11 cellular contexts compared by ENCODE assay signal in the genomic region with DNA sequence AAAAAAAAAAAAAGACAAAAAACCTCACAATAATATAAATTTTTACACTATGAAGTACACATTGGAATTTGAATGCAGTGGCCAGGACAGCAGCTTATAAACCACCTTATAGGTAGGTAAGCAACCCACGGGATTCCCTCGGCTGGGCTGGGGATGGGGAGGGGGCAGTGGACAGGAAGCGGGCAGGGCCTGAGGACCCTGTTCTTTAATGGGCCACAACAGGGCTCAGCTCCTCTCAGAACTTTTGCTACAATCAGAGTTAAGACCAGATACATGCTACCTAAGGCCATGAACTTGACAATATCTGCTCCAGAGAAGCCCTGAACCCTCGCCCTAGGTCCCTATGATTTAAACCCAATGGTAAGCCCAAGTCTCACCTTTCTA. TPM values are rescaled to one million over a fixed set of nuclear protein-coding genes. Genes with fewer than 3 reads are reported as not detected.
DNase-seq lines count a peak whose midpoint lies in the region; ATAC-seq and TF ChIP-seq lines count a peak whose summit lies in the region.
"Had no signal": no experiment of that assay in that cellular context is flagged by ENCODE, and none has a peak within 500 bp of the region (broad histone marks: within the 10 kb centered on the region; RNA-seq: fewer than 3 reads in every experiment).

No MANE protein-coding gene starts in this region.

- no peaks in the 10 kb centered on the region for H3K9me3 Mint-ChIP-seq in activated T-helper 2 cell treated with anti-CD3 and anti-CD28 coated beads, Interferon-gamma antibody, Interleukin-2, Interleukin-4, amounts not matched to agents 10 μg/mL and 5 μg/mL and 100 μg/mL, durations not matched to agents 14 hours and 24 hours and 36 hours
- no peaks in the 10 kb centered on the region for H3K9me3 Mint-ChIP-seq in naive thymus-derived CD8-positive, alpha-beta T cell

- TF ChIP-seq POLR2A in GM18505 (IDR thresholded peaks at IDR 0.05; ENCODE audit: borderline replicate concordance, extremely low read depth, insufficient read depth, insufficient read length) (peak; percentile 6), body of pancreas (IDR thresholded peaks at IDR 0.05) (no peak)

- no peaks in the 10 kb centered on the region for H3K27me3 Mint-ChIP-seq in activated T-helper 2 cell treated with anti-CD3 and anti-CD28 coated beads, Interferon-gamma antibody, Interleukin-2, Interleukin-4, amounts not matched to agents 10 μg/mL and 5 μg/mL and 100 μg/mL, durations not matched to agents 14 hours and 24 hours and 36 hours (ENCODE audit: low read depth)
- H3K27me3 Mint-ChIP-seq in naive thymus-derived CD8-positive, alpha-beta T cell: no peaks in the 10 kb centered on the region

- peaks cover 89% of the 10 kb centered on the region for H3K36me3 Mint-ChIP-seq in activated T-helper 2 cell treated with anti-CD3 and anti-CD28 coated beads, Interferon-gamma antibody, Interleukin-2, Interleukin-4, amounts not matched to agents 10 μg/mL and 5 μg/mL and 100 μg/mL, durations not matched to agents 14 hours and 24 hours and 36 hours (ENCODE audit: low read depth)
- peaks cover 0 to 50% (median 13%) of the 10 kb centered on the region in 3 donors for H3K36me3 Mint-ChIP-seq in naive thymus-derived CD8-positive, alpha-beta T cell

- peaks cover 0 to 70% (median 8%) of the 10 kb centered on the region in 11 experiments; a peak in 14 of 22 replicates for H4K20me1 ChIP-seq in BLaER1 treated with 17β-estradiol and CSF1 and Interleukin-3, amounts not matched to agents 10 nM and 100 nM

- H3K4me3 ChIP-seq in BLaER1 treated with 17β-estradiol and CSF1 and Interleukin-3, amounts not matched to agents 10 nM and 100 nM: no peak overlapping the region
- H3K4me3 ChIP-seq in body of pancreas: no peak overlapping the region
- H3K4me3 ChIP-seq: colonic mucosa had no signal

- TF ChIP-seq CTCF in body of pancreas (IDR thresholded peaks at IDR 0.05): no peak

- POLR2A ChIA-PET in naive thymus-derived CD8-positive, alpha-beta T cell (lab: Charles Lee): interaction anchor here (0.5 to 7.8 kb wide), 15 partner anchors 9 to 347 kb away, joined by 3 to 62 read pairs (median 6); a partner anchor contains a TSS

- 93 to 100% methylated on average over 4 of the region's 4 CpGs for WGBS in body of pancreas, 2 donors

- peaks cover 52 to 68% (median 60%) of the 10 kb centered on the region in 10 experiments for H3K4me1 ChIP-seq in BLaER1 treated with 17β-estradiol and CSF1 and Interleukin-3, amounts not matched to agents 10 nM and 100 nM
- H3K4me1 ChIP-seq in body of pancreas: peaks cover 30% of the 10 kb centered on the region

- H3K4me3 Mint-ChIP-seq in activated T-helper 2 cell treated with anti-CD3 and anti-CD28 coated beads, Interferon-gamma antibody, Interleukin-2, Interleukin-4, amounts not matched to agents 10 μg/mL and 5 μg/mL and 100 μg/mL, durations not matched to agents 14 hours and 24 hours and 36 hours (ENCODE audit: low read depth): no peak overlapping the region
- H3K4me3 Mint-ChIP-seq in naive thymus-derived CD8-positive, alpha-beta T cell: peak overlapping the region in 9 of 10 donors; percentile 40 to 86 (median 74)

- H3K27ac ChIP-seq in BLaER1 treated with 17β-estradiol and CSF1 and Interleukin-3, amounts not matched to agents 10 nM and 100 nM: 0 out of 22 replicates have a peak overlapping the region, but pooled peaks of 1 of the 11 experiments have one; percentile 87
- no peak overlapping the region for H3K27ac ChIP-seq in body of pancreas

- H3K9ac ChIP-seq in BLaER1 treated with 17β-estradiol and CSF1 and Interleukin-3, amounts not matched to agents 10 nM and 100 nM: peak overlapping the region in 1 of 11 experiments; percentile 66; a peak in 1 of 22 replicates

- no peaks in the 10 kb centered on the region for H3K9me3 ChIP-seq in BLaER1 treated with 17β-estradiol and CSF1 and Interleukin-3, amounts not matched to agents 10 nM and 100 nM (replicated peaks in 1 of 11)
- no peaks in the 10 kb centered on the region for H3K9me3 ChIP-seq in body of pancreas
- H3K9me3 ChIP-seq: colonic mucosa had no signal

- H3K4me1 Mint-ChIP-seq in activated T-helper 2 cell treated with anti-CD3 and anti-CD28 coated beads, Interferon-gamma antibody, Interleukin-2, Interleukin-4, amounts not matched to agents 10 μg/mL and 5 μg/mL and 100 μg/mL, durations not matched to agents 14 hours and 24 hours and 36 hours (ENCODE audit: low read depth): peaks cover 60% of the 10 kb centered on the region
- peaks cover 32 to 81% (median 70%) of the 10 kb centered on the region in 4 donors for H3K4me1 Mint-ChIP-seq in naive thymus-derived CD8-positive, alpha-beta T cell

- ATAC-seq in GM18505 (IDR thresholded peaks at IDR 0.05; ENCODE audit: unreplicated experiment) (no peak), body of pancreas (no peak), HG02798 (IDR thresholded peaks at IDR 0.05; ENCODE audit: poor library complexity, unreplicated experiment) (no peak)
- ATAC-seq in naive thymus-derived CD8-positive, alpha-beta T cell: no peak

- no peaks in the 10 kb centered on the region; a peak in 1 of 22 replicates for H3K27me3 ChIP-seq in BLaER1 treated with 17β-estradiol and CSF1 and Interleukin-3, amounts not matched to agents 10 nM and 100 nM
- no peaks in the 10 kb centered on the region for H3K27me3 ChIP-seq in body of pancreas
- H3K27me3 ChIP-seq: colonic mucosa had no signal

- no peak for DNase-seq in activated T-helper 2 cell treated with anti-CD3 and anti-CD28 coated beads, Interferon-gamma antibody, Interleukin-2, Interleukin-4, amounts not matched to agents 10 μg/mL and 5 μg/mL and 100 μg/mL, durations not matched to agents 14 hours and 24 hours and 36 hours (ENCODE audit: low spot score)
- DNase-seq in naive thymus-derived CD8-positive, alpha-beta T cell: no peak
- DNase-seq in body of pancreas: no peak
- no peak for DNase-seq in stimulated activated naive CD4-positive, alpha-beta T cell treated with Interleukin-2 at 50 U/mL for 16 hours (lab: John Stamatoyannopoulos, UW)
- DNase-seq: colonic mucosa, NCI-H1092, NCI-H226 had no signal

- intact Hi-C loops in activated T-helper 2 cell treated with anti-CD3 and anti-CD28 coated beads, Interferon-gamma antibody, Interleukin-2, Interleukin-4, amounts not matched to agents 10 μg/mL and 5 μg/mL and 100 μg/mL, durations not matched to agents 14 hours and 24 hours and 36 hours (cut with micrococcal nuclease): loop anchor here (2.0 to 10.0 kb wide), 2 partner anchors 93 to 211 kb away; no protein-coding TSS in a partner anchor
- intact Hi-C loops in body of pancreas (cut with DNase I): loop anchor here (10.0 kb wide), 1 partner anchor 201 kb away; no protein-coding TSS in a partner anchor

- H3K4me2 ChIP-seq in BLaER1 treated with 17β-estradiol and CSF1 and Interleukin-3, amounts not matched to agents 10 nM and 100 nM: peak overlapping the region in 6 of 11 experiments; percentile 11 to 94 (median 77); a peak in 9 of 22 replicates

- H3K36me3 ChIP-seq in BLaER1 treated with 17β-estradiol and CSF1 and Interleukin-3, amounts not matched to agents 10 nM and 100 nM: peaks cover 31 to 71% (median 66%) of the 10 kb centered on the region in 11 experiments
- peaks cover 0 to 29% of the 10 kb centered on the region in 2 donors for H3K36me3 ChIP-seq in body of pancreas (replicated peaks in 1 of 2; ENCODE audit: insufficient read depth in 1 of 2, low read depth in 2 of 2)

- H3K27ac Mint-ChIP-seq in activated T-helper 2 cell treated with anti-CD3 and anti-CD28 coated beads, Interferon-gamma antibody, Interleukin-2, Interleukin-4, amounts not matched to agents 10 μg/mL and 5 μg/mL and 100 μg/mL, durations not matched to agents 14 hours and 24 hours and 36 hours: peak overlapping the region; percentile 60
- H3K27ac Mint-ChIP-seq in naive thymus-derived CD8-positive, alpha-beta T cell: peak overlapping the region; percentile 84 to 93 (median 90)
- H3K27ac Mint-ChIP-seq: progenitor cell of endocrine pancreas had no signal

RNA-seq across cellular contexts. Expression of a gene that starts 25.1 kb away (rescaled TPM):
- 288 and 302 TPM in 2 replicates for total RNA-seq in activated T-helper 2 cell treated with anti-CD3 and anti-CD28 coated beads, Interferon-gamma antibody, Interleukin-2, Interleukin-4, amounts not matched to agents 10 μg/mL and 5 μg/mL and 100 μg/mL, durations not matched to agents 14 hours and 24 hours and 36 hours
- 100 to 1,000 TPM; 117 to 122 TPM for total RNA-seq in naive thymus-derived CD8-positive, alpha-beta T cell
- polyA plus RNA-seq in naive thymus-derived CD8-positive, alpha-beta T cell: 100 to 1,000 TPM in 1 of 3 donors, 10 to 100 TPM in 2; 59.6 to 115 (median 89.1) TPM
- 10 to 100 TPM; 25.2 to 52.1 TPM for total RNA-seq in body of pancreas

RNA-seq across cellular contexts. Expression of a gene that starts 37.2 kb away (rescaled TPM):
- 162 and 164 TPM in 2 replicates for total RNA-seq in activated T-helper 2 cell treated with anti-CD3 and anti-CD28 coated beads, Interferon-gamma antibody, Interleukin-2, Interleukin-4, amounts not matched to agents 10 μg/mL and 5 μg/mL and 100 μg/mL, durations not matched to agents 14 hours and 24 hours and 36 hours
- total RNA-seq in naive thymus-derived CD8-positive, alpha-beta T cell: 100 to 1,000 TPM; 137 to 149 TPM
- polyA plus RNA-seq in naive thymus-derived CD8-positive, alpha-beta T cell: 10 to 100 TPM; 66.3 to 94.0 (median 82.8) TPM
- total RNA-seq in body of pancreas: 10 to 100 TPM; 35.3 TPM
